ENCODE assay signal across 1 cellular context in the genomic region with DNA sequence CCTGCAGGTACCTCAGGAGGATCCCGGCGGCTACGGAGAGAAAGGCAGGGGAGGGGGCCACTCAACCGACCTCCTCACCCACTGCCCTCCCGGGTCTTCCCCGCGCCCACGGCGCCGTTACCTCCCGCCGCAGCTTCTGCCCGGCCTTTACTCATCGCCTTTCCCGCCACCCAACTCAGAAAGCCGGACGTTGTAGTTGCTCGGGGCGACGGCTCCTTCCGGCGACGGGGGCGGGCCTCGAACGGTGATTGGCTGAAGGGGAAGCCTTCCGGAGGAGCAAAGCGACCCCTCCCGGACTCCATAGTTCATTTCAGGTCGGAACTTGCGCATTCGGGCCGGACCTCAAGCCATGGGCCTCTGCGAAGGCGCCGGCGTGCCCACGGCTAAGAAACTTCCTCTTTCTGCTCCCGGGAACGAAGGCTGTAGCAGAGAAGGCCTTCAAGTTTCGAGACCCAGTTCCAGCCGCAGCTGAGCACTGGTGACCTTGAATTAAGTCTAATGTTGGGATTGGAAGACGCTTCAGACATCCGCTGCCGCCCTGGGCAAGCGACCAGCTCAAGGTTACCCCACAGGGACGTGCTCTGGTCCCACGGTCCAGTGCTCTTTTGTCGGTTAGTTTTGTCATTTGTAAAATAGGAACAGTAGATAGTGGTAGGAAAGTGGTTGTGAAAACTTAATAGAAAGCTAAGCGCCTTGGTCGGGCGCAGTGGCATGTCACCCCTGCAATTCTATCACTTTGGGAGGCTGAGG.
TF ChIP-seq lines count a peak whose summit lies in the region.

A gene with protein sequence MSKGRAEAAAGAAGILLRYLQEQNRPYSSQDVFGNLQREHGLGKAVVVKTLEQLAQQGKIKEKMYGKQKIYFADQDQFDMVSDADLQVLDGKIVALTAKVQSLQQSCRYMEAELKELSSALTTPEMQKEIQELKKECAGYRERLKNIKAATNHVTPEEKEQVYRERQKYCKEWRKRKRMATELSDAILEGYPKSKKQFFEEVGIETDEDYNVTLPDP (minus strand): TSS at position 198 of the 750 bp plus-strand sequence. CDS start 43 bp downstream, at position 155.

TF ChIP-seq in K562, 482 proteins besides CTCF, POLR2A, EP300 and RAD21 (continued from another document and continues in another):
- TF ChIP-seq, protein P1, sequence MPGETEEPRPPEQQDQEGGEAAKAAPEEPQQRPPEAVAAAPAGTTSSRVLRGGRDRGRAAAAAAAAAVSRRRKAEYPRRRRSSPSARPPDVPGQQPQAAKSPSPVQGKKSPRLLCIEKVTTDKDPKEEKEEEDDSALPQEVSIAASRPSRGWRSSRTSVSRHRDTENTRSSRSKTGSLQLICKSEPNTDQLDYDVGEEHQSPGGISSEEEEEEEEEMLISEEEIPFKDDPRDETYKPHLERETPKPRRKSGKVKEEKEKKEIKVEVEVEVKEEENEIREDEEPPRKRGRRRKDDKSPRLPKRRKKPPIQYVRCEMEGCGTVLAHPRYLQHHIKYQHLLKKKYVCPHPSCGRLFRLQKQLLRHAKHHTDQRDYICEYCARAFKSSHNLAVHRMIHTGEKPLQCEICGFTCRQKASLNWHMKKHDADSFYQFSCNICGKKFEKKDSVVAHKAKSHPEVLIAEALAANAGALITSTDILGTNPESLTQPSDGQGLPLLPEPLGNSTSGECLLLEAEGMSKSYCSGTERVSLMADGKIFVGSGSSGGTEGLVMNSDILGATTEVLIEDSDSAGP (CRISPR knock-in tag; IDR thresholded peaks at IDR 0.05), result no peak
- TF ChIP-seq ZBTB17 (CRISPR knock-in tag; IDR thresholded peaks at IDR 0.05), result no peak
- TF ChIP-seq STAT5B (CRISPR knock-in tag; IDR thresholded peaks at IDR 0.05), result no peak
- no peak for TF ChIP-seq TAL1 (IDR thresholded peaks at IDR 0.05)
- TF ChIP-seq MAZ (CRISPR knock-in tag; conservative IDR thresholded peaks at IDR 0.05 in 1 of 2, IDR thresholded peaks at IDR 0.05 in 1 of 2), result peak; percentile 44 to 97; a peak in 3 of 4 replicates
- TF ChIP-seq ZBTB49 (CRISPR knock-in tag; IDR thresholded peaks at IDR 0.05; ENCODE audit: borderline replicate concordance), result no peak
- TF ChIP-seq FOXA3 (CRISPR knock-in tag; conservative IDR thresholded peaks at IDR 0.05 in 1 of 2, IDR thresholded peaks at IDR 0.05 in 1 of 2), result no peak
- TF ChIP-seq CBX2 (IDR thresholded peaks at IDR 0.05; ENCODE audit: insufficient read depth, low read length, poor library complexity, severe bottlenecking), result no peak
- no peak for TF ChIP-seq ZKSCAN1 (IDR thresholded peaks at IDR 0.05; ENCODE audit: low read depth, low read length)
- no peak for TF ChIP-seq ZNF232 (CRISPR knock-in tag; IDR thresholded peaks at IDR 0.05)
- TF ChIP-seq SIRT6 (IDR thresholded peaks at IDR 0.05; ENCODE audit: low read depth, low read length), result no peak
- no peak for TF ChIP-seq NR2F6 (CRISPR knock-in tag; IDR thresholded peaks at IDR 0.05)
- no peak for TF ChIP-seq PURB (CRISPR knock-in tag; IDR thresholded peaks at IDR 0.05; ENCODE audit: low read depth)
- TF ChIP-seq ZNF830 (CRISPR knock-in tag; IDR thresholded peaks at IDR 0.05), result 0 out of 2 replicates have a peak, but pooled peaks have one; percentile 33
- TF ChIP-seq XRCC5 (IDR thresholded peaks at IDR 0.05; ENCODE audit: low read depth, low read length), result peak; percentile 86
- TF ChIP-seq NFE2 (IDR thresholded peaks at IDR 0.05; ENCODE audit: low read depth), result no peak
- TF ChIP-seq ZNF174 (CRISPR knock-in tag; IDR thresholded peaks at IDR 0.05), result no peak
- peak; percentile 22; the same call in 1 of the 2 replicates for TF ChIP-seq TOE1 (IDR thresholded peaks at IDR 0.05; ENCODE audit: borderline replicate concordance)
- TF ChIP-seq TOE1 (CRISPR knock-in tag; IDR thresholded peaks at IDR 0.05; ENCODE audit: borderline replicate concordance, low read depth), result no peak
- no peak for TF ChIP-seq TEAD1 (CRISPR knock-in tag; IDR thresholded peaks at IDR 0.05)
- peak; percentile 64 for TF ChIP-seq HCFC1 (IDR thresholded peaks at IDR 0.05; ENCODE audit: low read depth, low read length)
- TF ChIP-seq NEUROD1 (IDR thresholded peaks at IDR 0.05; ENCODE audit: borderline replicate concordance, low read depth, low read length, partially characterized antibody), result peak; percentile 80
- no peak for TF ChIP-seq MXD1 (CRISPR knock-in tag; IDR thresholded peaks at IDR 0.05; ENCODE audit: borderline replicate concordance, poor library complexity, severe bottlenecking)
- TF ChIP-seq RBM25 (IDR thresholded peaks at IDR 0.05; ENCODE audit: low read depth, low read length, severe bottlenecking), result peak; percentile 83
- 0 out of 2 replicates have a peak, but pooled peaks have one; percentile 5 for TF ChIP-seq RAD51 (IDR thresholded peaks at IDR 0.05; ENCODE audit: borderline replicate concordance, low read depth)
- 0 out of 2 replicates have a peak, but pooled peaks have one; percentile 29 for TF ChIP-seq ZKSCAN8 (CRISPR knock-in tag; IDR thresholded peaks at IDR 0.05)
- no peak for TF ChIP-seq RBM14 (IDR thresholded peaks at IDR 0.05; ENCODE audit: borderline replicate concordance, insufficient read depth, low read depth, low read length)
- TF ChIP-seq, protein P2, sequence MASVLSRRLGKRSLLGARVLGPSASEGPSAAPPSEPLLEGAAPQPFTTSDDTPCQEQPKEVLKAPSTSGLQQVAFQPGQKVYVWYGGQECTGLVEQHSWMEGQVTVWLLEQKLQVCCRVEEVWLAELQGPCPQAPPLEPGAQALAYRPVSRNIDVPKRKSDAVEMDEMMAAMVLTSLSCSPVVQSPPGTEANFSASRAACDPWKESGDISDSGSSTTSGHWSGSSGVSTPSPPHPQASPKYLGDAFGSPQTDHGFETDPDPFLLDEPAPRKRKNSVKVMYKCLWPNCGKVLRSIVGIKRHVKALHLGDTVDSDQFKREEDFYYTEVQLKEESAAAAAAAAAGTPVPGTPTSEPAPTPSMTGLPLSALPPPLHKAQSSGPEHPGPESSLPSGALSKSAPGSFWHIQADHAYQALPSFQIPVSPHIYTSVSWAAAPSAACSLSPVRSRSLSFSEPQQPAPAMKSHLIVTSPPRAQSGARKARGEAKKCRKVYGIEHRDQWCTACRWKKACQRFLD (CRISPR knock-in tag; IDR thresholded peaks at IDR 0.05), result peak; percentile 79
- TF ChIP-seq ZFPM2 (CRISPR knock-in tag; IDR thresholded peaks at IDR 0.05), result no peak
- TF ChIP-seq HDAC2 (IDR thresholded peaks at IDR 0.05), result peak; percentile 75; the same call in 1 of the 2 replicates
- peak; percentile 21; the same call in 1 of the 2 replicates for TF ChIP-seq BHLHE40 (IDR thresholded peaks at IDR 0.05; ENCODE audit: low read length)
- TF ChIP-seq MBD1 (CRISPR knock-in tag; IDR thresholded peaks at IDR 0.05), result no peak
- no peak for TF ChIP-seq FOXM1 (IDR thresholded peaks at IDR 0.05; ENCODE audit: low read depth)
- TF ChIP-seq FOXM1 (CRISPR knock-in tag; IDR thresholded peaks at IDR 0.05; ENCODE audit: low read depth), result 0 out of 2 replicates have a peak, but pooled peaks have one; percentile 47
- TF ChIP-seq MECOM (CRISPR knock-in tag; IDR thresholded peaks at IDR 0.05), result no peak
- no peak for TF ChIP-seq DEAF1 (CRISPR knock-in tag; IDR thresholded peaks at IDR 0.05)
- TF ChIP-seq NBN (IDR thresholded peaks at IDR 0.05; ENCODE audit: low read depth), result no peak
- TF ChIP-seq SMAD3 (CRISPR knock-in tag; conservative IDR thresholded peaks at IDR 0.05), result no peak
- TF ChIP-seq ZNF785 (CRISPR knock-in tag; IDR thresholded peaks at IDR 0.05), result no peak
- no peak for TF ChIP-seq NR2C2 (CRISPR knock-in tag; IDR thresholded peaks at IDR 0.05)
- TF ChIP-seq NR2C2 (tag; IDR thresholded peaks at IDR 0.05), result peak; percentile 95
- TF ChIP-seq MEF2D (tag; conservative IDR thresholded peaks at IDR 0.05; ENCODE audit: low read depth), result 0 out of 2 replicates have a peak, but pooled peaks have one; percentile 24
- TF ChIP-seq EZH2 (IDR thresholded peaks at IDR 0.05; ENCODE audit: borderline replicate concordance, low read depth, low read length), result no peak
- TF ChIP-seq ZC3H11A (IDR thresholded peaks at IDR 0.05; ENCODE audit: low read depth, low read length), result no peak
- TF ChIP-seq, protein P3, sequence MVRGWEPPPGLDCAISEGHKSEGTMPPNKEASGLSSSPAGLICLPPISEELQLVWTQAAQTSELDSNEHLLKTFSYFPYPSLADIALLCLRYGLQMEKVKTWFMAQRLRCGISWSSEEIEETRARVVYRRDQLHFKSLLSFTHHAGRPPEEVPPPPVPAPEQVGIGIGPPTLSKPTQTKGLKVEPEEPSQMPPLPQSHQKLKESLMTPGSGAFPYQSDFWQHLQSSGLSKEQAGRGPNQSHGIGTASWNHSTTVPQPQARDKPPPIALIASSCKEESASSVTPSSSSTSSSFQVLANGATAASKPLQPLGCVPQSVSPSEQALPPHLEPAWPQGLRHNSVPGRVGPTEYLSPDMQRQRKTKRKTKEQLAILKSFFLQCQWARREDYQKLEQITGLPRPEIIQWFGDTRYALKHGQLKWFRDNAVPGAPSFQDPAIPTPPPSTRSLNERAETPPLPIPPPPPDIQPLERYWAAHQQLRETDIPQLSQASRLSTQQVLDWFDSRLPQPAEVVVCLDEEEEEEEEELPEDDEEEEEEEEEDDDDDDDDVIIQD (CRISPR knock-in tag; IDR thresholded peaks at IDR 0.05), result no peak
- TF ChIP-seq SIN3B (IDR thresholded peaks at IDR 0.05; ENCODE audit: low read depth), result peak; percentile 74
- no peak for TF ChIP-seq SMARCE1 (IDR thresholded peaks at IDR 0.05)
- TF ChIP-seq KDM1A (IDR thresholded peaks at IDR 0.05), result no peak
- TF ChIP-seq HES1 (IDR thresholded peaks at IDR 0.05; ENCODE audit: low read depth), result no peak
- TF ChIP-seq NCOA2 (IDR thresholded peaks at IDR 0.05; ENCODE audit: partially characterized antibody in 2 of 2), result no peak
- TF ChIP-seq DACH1 (IDR thresholded peaks at IDR 0.05; ENCODE audit: partially characterized antibody), result no peak
- peak; percentile 66 for TF ChIP-seq CREB1 (IDR thresholded peaks at IDR 0.05)
- TF ChIP-seq CREB1 (CRISPR knock-in tag; IDR thresholded peaks at IDR 0.05), result peak; percentile 57
- no peak for TF ChIP-seq ZNF146 (CRISPR knock-in tag; IDR thresholded peaks at IDR 0.05; ENCODE audit: unreplicated experiment)
- TF ChIP-seq ARID1B (IDR thresholded peaks at IDR 0.05), result peak; percentile 14; the same call in 1 of the 2 replicates
- TF ChIP-seq HNRNPUL1 (IDR thresholded peaks at IDR 0.05; ENCODE audit: low read length), result no peak
- TF ChIP-seq ZNF766 (CRISPR knock-in tag; conservative IDR thresholded peaks at IDR 0.05), result no peak
- no peak for TF ChIP-seq GTF2E2 (tag; IDR thresholded peaks at IDR 0.05)
- TF ChIP-seq TGIF2 (CRISPR knock-in tag; IDR thresholded peaks at IDR 0.05), result no peak
- TF ChIP-seq ZNF217 (CRISPR knock-in tag; IDR thresholded peaks at IDR 0.05), result no peak
- peak; percentile 94 for TF ChIP-seq L3MBTL2 (IDR thresholded peaks at IDR 0.05)
- TF ChIP-seq CBX8 (IDR thresholded peaks at IDR 0.05; ENCODE audit: borderline replicate concordance, extremely low read depth, low read depth, low read length, poor library complexity, severe bottlenecking), result no peak
- TF ChIP-seq KDM5B (IDR thresholded peaks at IDR 0.05; ENCODE audit: insufficient replicate concordance, low read depth, low read length), result no peak
